In genomic region chr4:112321768-112322684, GRCh38 we compare ENCODE assay signal across 8 cellular contexts. TPM values are rescaled to one million over a fixed set of nuclear protein-coding genes. Genes with fewer than 3 reads are reported as not detected.
DNase-seq lines count a peak whose midpoint lies in the region; ATAC-seq and TF ChIP-seq lines count a peak whose summit lies in the region.

No MANE protein-coding gene starts in this region.

- no peak overlapping the region for H3K4me3 ChIP-seq in CD4-positive, alpha-beta memory T cell (ENCODE audit: low read length in 2 of 2)
- H3K4me3 ChIP-seq in fibroblast of mammary gland (ENCODE audit: control insufficient read depth, low read depth, low read length) (no peak overlapping the region), neutrophil (ENCODE audit: low read depth in 1 of 2, low read length in 1 of 2) (no peak overlapping the region)

- H3K4me1 Mint-ChIP-seq in CD4-positive, alpha-beta memory T cell, result peaks cover 5 to 15% (median 8%) of the 10 kb centered on the region in 4 donors

- H3K27me3 ChIP-seq in CD4-positive, alpha-beta memory T cell (ENCODE audit: insufficient read depth, low read length), result no peaks in the 10 kb centered on the region
- no peaks in the 10 kb centered on the region for H3K27me3 ChIP-seq in neutrophil

- TF ChIP-seq CTCF in fibroblast of mammary gland (conservative IDR thresholded peaks at IDR 0.05; ENCODE audit: control insufficient read depth, insufficient read depth, low read depth, low read length) (peak; percentile 95), neutrophil (IDR thresholded peaks at IDR 0.05) (peak; percentile 90)

- ATAC-seq in HG02678 (IDR thresholded peaks at IDR 0.05; ENCODE audit: unreplicated experiment) (peak; percentile 35), HG03520 (IDR thresholded peaks at IDR 0.05; ENCODE audit: unreplicated experiment) (no peak)

- CTCF ChIA-PET in CD4-positive, alpha-beta memory T cell (lab: Charles Lee; ENCODE audit: partially characterized antibody), result interaction anchor here (0.6 to 5.3 kb wide), 19 partner anchors 9 to 283 kb away, joined by 3 to 39 read pairs (median 3); partner anchors contain the start of gene TIFA

- intact Hi-C loops in CD4-positive, alpha-beta memory T cell (cut with micrococcal nuclease), result loop anchor here (1.0 to 5.0 kb wide), 5 partner anchors 37 to 615 kb away; partner anchors contain the start of genes AP1AR and TIFA

- H3K27ac ChIP-seq in CD4-positive, alpha-beta memory T cell (ENCODE audit: low read depth, low read length), result no peak overlapping the region
- H3K27ac ChIP-seq in neutrophil, result peak overlapping the region; percentile 42
- H3K27ac ChIP-seq in substantia nigra (ENCODE audit: low read depth, low read length, poor library complexity, severe bottlenecking), result no peak overlapping the region

- no peaks in the 10 kb centered on the region for H3K9me3 ChIP-seq in CD4-positive, alpha-beta memory T cell (ENCODE audit: control insufficient read depth in 1 of 2, low read length in 2 of 2)
- no peaks in the 10 kb centered on the region for H3K9me3 ChIP-seq in neutrophil

- peak overlapping the region in 2 of 7 donors; percentile 46 to 77 for H3K27ac Mint-ChIP-seq in CD4-positive, alpha-beta memory T cell

- DNase-seq in CD4-positive, alpha-beta memory T cell, result peak; percentile 71 to 80 (median 73)
- DNase-seq in OCI-M1 (lab: John Stamatoyannopoulos, UW) (peak; percentile 86), fibroblast of mammary gland (ENCODE audit: low read depth) (peak; percentile 68), substantia nigra (lab: John Stamatoyannopoulos, UW) (peak in 26 of 49 donors; percentile 2 to 59 (median 28))
- DNase-seq in activated T-cell treated with anti-CD3 and anti-CD28 coated beads, Interleukin-2, amount 50 U/mL, for 1 hour, result peak; percentile 68

- no peaks in the 10 kb centered on the region for H3K9me3 Mint-ChIP-seq in CD4-positive, alpha-beta memory T cell

- peaks cover 6 to 14% of the 10 kb centered on the region in 2 donors for H3K36me3 Mint-ChIP-seq in CD4-positive, alpha-beta memory T cell

- H3K4me3 Mint-ChIP-seq in CD4-positive, alpha-beta memory T cell, result peak overlapping the region in 7 of 8 donors; percentile 33 to 73 (median 51)

- no peaks in the 10 kb centered on the region for H3K36me3 ChIP-seq in CD4-positive, alpha-beta memory T cell (ENCODE audit: insufficient read depth, low read length)
- peaks cover 36% of the 10 kb centered on the region for H3K36me3 ChIP-seq in neutrophil

- POLR2A ChIA-PET in CD4-positive, alpha-beta memory T cell (lab: Charles Lee; ENCODE audit: partially characterized antibody), result interaction anchor here (1.2 kb wide), 2 partner anchors 36 to 41 kb away, joined by 5 to 13 read pairs; partner anchors contain the start of gene TIFA

- peaks cover 8% of the 10 kb centered on the region for H3K4me1 ChIP-seq in CD4-positive, alpha-beta memory T cell (ENCODE audit: insufficient read depth, low read length)
- H3K4me1 ChIP-seq in neutrophil (ENCODE audit: control insufficient read depth in 1 of 2, insufficient read depth in 1 of 2, low read depth in 1 of 2, low read length in 1 of 2), result peaks cover 35 to 40% of the 10 kb centered on the region in 2 experiments

- H3K27me3 Mint-ChIP-seq in CD4-positive, alpha-beta memory T cell, result no peaks in the 10 kb centered on the region

RNA-seq across cellular contexts. Expression of gene ALPK1, which starts 24.9 kb away (rescaled TPM):
- total RNA-seq in CD4-positive, alpha-beta memory T cell, result 10 to 100 TPM; 16.3 to 18.6 TPM
- 1 to 10 TPM; 3.9 to 4.1 TPM for polyA plus RNA-seq in CD4-positive, alpha-beta memory T cell

RNA-seq across cellular contexts. Expression of gene TIFA, which starts 36.3 kb away (rescaled TPM):
- 10 to 100 TPM; 30.1 to 30.7 TPM for total RNA-seq in CD4-positive, alpha-beta memory T cell
- polyA plus RNA-seq in CD4-positive, alpha-beta memory T cell, result 10 to 100 TPM; 49.7 to 54.2 TPM

Comparison
In these comparisons a context has a peak if more than half of its experiments do, and no peak if none do; other contexts are left out.
1. DNase-seq: peak in every context shown above with its lines; median percentile 86 in OCI-M1; 73 in CD4-positive, alpha-beta memory T cell; 68 in activated T-cell treated with anti-CD3 and anti-CD28 coated beads, Interleukin-2, amount 50 U/mL, for 1 hour; 68 in fibroblast of mammary gland; 28 in substantia nigra.